ENCODE assay signal across 8 cellular contexts in genomic region chr2:24971300-24971549, GRCh38. TPM values are rescaled to one million over a fixed set of nuclear protein-coding genes. Genes with fewer than 3 reads are reported as not detected.
DNase-seq lines count a peak whose midpoint lies in the region; ATAC-seq and TF ChIP-seq lines count a peak whose summit lies in the region.

No MANE protein-coding gene starts in this region.

- no peaks in the 10 kb centered on the region for H3K27me3 Mint-ChIP-seq in IgD-negative memory B cell

- H3K4me2 ChIP-seq in DOHH2 (ENCODE audit: low read length) (peak overlapping the region; percentile 97), mammary epithelial cell (ENCODE audit: insufficient read depth, low read depth, low read length) (peak overlapping the region; percentile 76)

- CTCF ChIA-PET in mammary epithelial cell (lab: Charles Lee; ENCODE audit: low non-redundant PET), result no interaction called here

- WGBS in mammary epithelial cell (ENCODE audit: low coverage, missing lambda C conversion rate), result 1% methylated on average over 11 of the region's 20 CpGs
- WGBS in right lobe of liver (ENCODE audit: insufficient coverage, low coverage, low lambda C conversion rate, missing lambda C conversion rate), result 0% methylated on average over 13 of the region's 20 CpGs

- peak overlapping the region; percentile 100 for H3K27ac Mint-ChIP-seq in IgD-negative memory B cell

- intact Hi-C loops in mammary epithelial cell (cut with micrococcal nuclease) (loop anchor here (1.0 to 5.0 kb wide), 2 partner anchors 561 to 596 kb away; no protein-coding TSS in a partner anchor), right lobe of liver (cut with DNase I) (no loop called here)

- H3K9me3 ChIP-seq in DOHH2 (ENCODE audit: control insufficient read depth, insufficient read depth, low read length) (no peaks in the 10 kb centered on the region), mammary epithelial cell (replicated peaks; ENCODE audit: insufficient read depth, low read length) (no peaks in the 10 kb centered on the region), right lobe of liver (no peaks in the 10 kb centered on the region), subcutaneous abdominal adipose tissue (ENCODE audit: control insufficient read depth in 5 of 5, low read length in 5 of 5) (no peaks in the 10 kb centered on the region)

- H3K9me3 Mint-ChIP-seq in IgD-negative memory B cell, result no peaks in the 10 kb centered on the region

- in situ Hi-C loops in mammary epithelial cell (cut with MboI; ENCODE audit: low sequenced_read_pairs in 2 of 2), result no loop called here

- H3K36me3 Mint-ChIP-seq in IgD-negative memory B cell, result no peaks in the 10 kb centered on the region

- dilution Hi-C loops in mammary epithelial cell (cut with HindIII; ENCODE audit: low sequenced_read_pairs), result no loop called here

- peak; percentile 2 to 10 (median 3) for ATAC-seq in right lobe of liver
- no peak for ATAC-seq in GM18520 (IDR thresholded peaks at IDR 0.05; ENCODE audit: unreplicated experiment)
- ATAC-seq in GM19455 (IDR thresholded peaks at IDR 0.05; ENCODE audit: unreplicated experiment), result no peak

- H3K36me3 ChIP-seq in DOHH2 (ENCODE audit: control insufficient read depth, low read length), result peaks cover 10% of the 10 kb centered on the region
- peaks cover 2% of the 10 kb centered on the region for H3K36me3 ChIP-seq in mammary epithelial cell (ENCODE audit: insufficient read depth, low read length)
- H3K36me3 ChIP-seq in right lobe of liver, result peaks cover 0 to 6% (median 0%) of the 10 kb centered on the region in 4 donors
- H3K36me3 ChIP-seq in subcutaneous abdominal adipose tissue (ENCODE audit: control insufficient read depth in 5 of 5, insufficient read depth in 5 of 5, low read length in 5 of 5), result peaks cover 5 to 9% (median 7%) of the 10 kb centered on the region in 5 donors

- H3K27ac ChIP-seq in DOHH2 (ENCODE audit: low read depth, low read length) (peak overlapping the region; percentile 83), mammary epithelial cell (ENCODE audit: insufficient read depth, low read depth, low read length) (peak overlapping the region; percentile 98), right lobe of liver (peak overlapping the region; percentile 97 to 99 (median 99)), subcutaneous abdominal adipose tissue (ENCODE audit: low read depth, low read length) (peak overlapping the region; percentile 100)

- TSS peak; percentile 59 for BruUV-seq in mammary epithelial cell (replicated peaks; lab: Mats Ljungman, UMichigan)

- TF ChIP-seq POLR2A in right lobe of liver (IDR thresholded peaks at IDR 0.05), result no peak

- H3F3A ChIP-seq in DOHH2 (ENCODE audit: control insufficient read depth, insufficient read depth), result 0 out of 2 replicates have a peak, but pooled peaks cover 3% of the 10 kb centered on the region

- H2AFZ ChIP-seq in mammary epithelial cell (ENCODE audit: low read depth, low read length), result peak overlapping the region; percentile 99

- H3K9ac ChIP-seq in mammary epithelial cell (ENCODE audit: insufficient read depth, low read length) (peak overlapping the region; percentile 99), subcutaneous abdominal adipose tissue (ENCODE audit: low read length in 5 of 5) (peak overlapping the region; percentile 87 to 100 (median 99))

- H3K4me3 Mint-ChIP-seq in IgD-negative memory B cell, result peak overlapping the region; percentile 96 to 99 (median 96)

- DNase-seq in mammary epithelial cell (no peak), right lobe of liver (no peak), Kasumi-1 (lab: John Stamatoyannopoulos, UW) (no peak)

- peaks cover 17% of the 10 kb centered on the region for H3K4me1 ChIP-seq in DOHH2 (ENCODE audit: control insufficient read depth, low read length)
- H3K4me1 ChIP-seq in mammary epithelial cell (ENCODE audit: insufficient read depth, low read length), result peaks cover 4% of the 10 kb centered on the region
- no peaks in the 10 kb centered on the region for H3K4me1 ChIP-seq in right lobe of liver
- H3K4me1 ChIP-seq in subcutaneous abdominal adipose tissue (ENCODE audit: control insufficient read depth in 5 of 5, insufficient read depth in 5 of 5, low read length in 5 of 5), result peaks cover 0 to 16% (median 15%) of the 10 kb centered on the region in 5 donors

- H3K27me3 ChIP-seq in DOHH2 (ENCODE audit: control insufficient read depth, low read length) (no peaks in the 10 kb centered on the region), mammary epithelial cell (ENCODE audit: insufficient read depth, low read length) (no peaks in the 10 kb centered on the region), right lobe of liver (no peaks in the 10 kb centered on the region), subcutaneous abdominal adipose tissue (ENCODE audit: control insufficient read depth in 5 of 5, insufficient read depth in 4 of 5, low read length in 5 of 5) (no peaks in the 10 kb centered on the region)

- no peak for TF ChIP-seq CTCF in DOHH2 (IDR thresholded peaks at IDR 0.05; ENCODE audit: low read depth, low read length, poor library complexity, severe bottlenecking)
- TF ChIP-seq CTCF in mammary epithelial cell (conservative IDR thresholded peaks at IDR 0.05 in 1 of 2, IDR thresholded peaks at IDR 0.05 in 1 of 2; ENCODE audit: extremely low read depth in 1 of 2, insufficient read depth in 1 of 2, low read depth in 1 of 2, low read length in 2 of 2), result no peak
- TF ChIP-seq CTCF in right lobe of liver (IDR thresholded peaks at IDR 0.05), result no peak

- H3K4me3 ChIP-seq in DOHH2 (ENCODE audit: low read length) (peak overlapping the region; percentile 82), mammary epithelial cell (replicated peaks in 1 of 3; ENCODE audit: insufficient read depth in 1 of 3, low read depth in 2 of 3, low read length in 3 of 3) (peak overlapping the region; percentile 69 to 90 (median 83)), right lobe of liver (peak overlapping the region; percentile 61 to 90 (median 82)), subcutaneous abdominal adipose tissue (ENCODE audit: low read depth in 1 of 5, low read length in 5 of 5) (peak overlapping the region; percentile 78 to 95 (median 91))

- H3K4me1 Mint-ChIP-seq in IgD-negative memory B cell, result peaks cover 5 to 11% (median 8%) of the 10 kb centered on the region in 3 donors

- H3K79me2 ChIP-seq in DOHH2 (ENCODE audit: control insufficient read depth, low read length) (peaks cover 46% of the 10 kb centered on the region), mammary epithelial cell (ENCODE audit: insufficient read depth, low read length) (peaks cover 30% of the 10 kb centered on the region)

- H4K20me1 ChIP-seq in DOHH2 (ENCODE audit: control insufficient read depth, insufficient read depth, low read depth, low read length) (no peaks in the 10 kb centered on the region; the same call in 1 of the 2 replicates), mammary epithelial cell (ENCODE audit: insufficient read depth, low read length) (no peaks in the 10 kb centered on the region)

- no peaks in the 10 kb centered on the region for H3K9me2 ChIP-seq in DOHH2 (replicated peaks; ENCODE audit: control insufficient read depth, low read length)

RNA-seq across cellular contexts. Expression of gene DNAJC27, which starts 0.5 kb away (rescaled TPM):
- polyA plus RNA-seq in IgD-negative memory B cell, result 4.9 TPM
- total RNA-seq in mammary epithelial cell, result 1 to 10 TPM; 4.4 to 5.0 TPM
- 1.4 TPM for polyA plus RNA-seq in mammary epithelial cell
- polyA minus RNA-seq in mammary epithelial cell, result not detected
- total RNA-seq in right lobe of liver, result 1 to 10 TPM; 1.1 to 2.1 (median 1.7) TPM

RNA-seq across cellular contexts. Expression of gene ADCY3, which starts 51.2 kb away (rescaled TPM):
- polyA plus RNA-seq in IgD-negative memory B cell (25.9 TPM), mammary epithelial cell (63.4 TPM)
- total RNA-seq in mammary epithelial cell (10 to 100 TPM; 13.3 to 50.5 TPM), right lobe of liver (1 to 10 TPM; 2.2 to 7.0 (median 5.6) TPM)
- 106 TPM for polyA minus RNA-seq in mammary epithelial cell

Comparison
In these comparisons a context has a peak if more than half of its experiments do, and no peak if none do; other contexts are left out.
1. ATAC-seq: peak in right lobe of liver (4 of 4); none in GM18520 (single experiment) and GM19455 (single experiment).
2. Peak in every context shown above with its lines, with median percentiles within 50 percentile points of each other: H3K27ac ChIP-seq and H3K4me3 ChIP-seq.